ENCODE assay signal across 6 cellular contexts in the genomic region with DNA sequence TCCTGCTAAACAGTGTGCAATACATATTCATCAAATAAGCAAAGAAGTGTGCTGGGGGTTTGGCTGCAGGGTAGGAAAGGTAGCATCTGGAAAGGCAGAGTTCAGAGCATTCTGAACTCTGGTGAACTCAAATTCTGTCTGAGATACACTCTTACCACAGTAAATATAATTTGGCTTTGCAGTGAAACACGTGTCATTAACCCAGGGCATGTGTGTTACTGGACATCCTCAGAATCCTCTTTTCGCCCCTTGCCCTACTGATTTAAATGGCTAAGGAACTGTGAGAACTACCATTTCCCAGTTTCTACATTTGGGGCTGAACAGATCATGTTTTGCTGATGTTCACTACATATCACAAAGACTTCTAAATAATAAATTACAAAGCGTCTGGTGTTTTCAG.
"Had no signal": no experiment of that assay in that cellular context is flagged by ENCODE, and none has a peak within 500 bp of the region (broad histone marks: within the 10 kb centered on the region; RNA-seq: fewer than 3 reads in every experiment).

No MANE protein-coding gene starts in this region.

- H3K27ac ChIP-seq: HL-60 had no signal

- H3K4me3 ChIP-seq: K562 had no signal

- DNase-seq: IMR-90, KBM-7, KG1 had no signal

- ATAC-seq: K562 had no signal

- FAIRE-seq: HTR-8/SVneo, K562 had no signal
